ENCODE assay signal across 24 cellular contexts in genomic region chr19:15829786-15830185, GRCh38. TPM values are rescaled to one million over a fixed set of nuclear protein-coding genes. Genes with fewer than 3 reads are reported as not detected.
DNase-seq lines count a peak whose midpoint lies in the region; ATAC-seq and TF ChIP-seq lines count a peak whose summit lies in the region.
"Had no signal": no experiment of that assay in that cellular context is flagged by ENCODE, and none has a peak within 500 bp of the region (broad histone marks: within the 10 kb centered on the region; RNA-seq: fewer than 3 reads in every experiment).

No MANE protein-coding gene starts in this region.

- intact Hi-C loops in mammary epithelial cell (cut with micrococcal nuclease) (loop anchor here (10.0 kb wide), 1 partner anchor 235 kb away; no protein-coding TSS in a partner anchor), breast epithelium (cut with DNase I; ENCODE audit: low total_unique reads) (loop anchor here (5.0 kb wide), 1 partner anchor 143 kb away; no protein-coding TSS in a partner anchor)

- no peak for TF ChIP-seq CTCF in mammary epithelial cell (conservative IDR thresholded peaks at IDR 0.05 in 1 of 2, IDR thresholded peaks at IDR 0.05 in 1 of 2; ENCODE audit: extremely low read depth in 1 of 2, insufficient read depth in 1 of 2, low read depth in 1 of 2, low read length in 2 of 2)
- TF ChIP-seq CTCF in breast epithelium (IDR thresholded peaks at IDR 0.05): no peak
- TF ChIP-seq CTCF in RWPE2 (IDR thresholded peaks at IDR 0.05; ENCODE audit: poor library complexity, severe bottlenecking): no peak

- H3K27ac Mint-ChIP-seq in activated CD8-positive, alpha-beta memory T cell treated with anti-CD3 and anti-CD28 coated beads, Interleukin-2, amount 10 ng/mL, durations not matched to agents 7 days and 5 days: no peak overlapping the region
- H3K27ac Mint-ChIP-seq: CD4-positive, alpha-beta T cell had no signal

- no TSS peak for BruUV-seq in mammary epithelial cell (replicated peaks; lab: Mats Ljungman, UMichigan)

- no peaks in the 10 kb centered on the region for H3K79me2 ChIP-seq in mammary epithelial cell (ENCODE audit: insufficient read depth, low read length)

- no peak for DNase-seq in mammary epithelial cell
- DNase-seq in breast epithelium (ENCODE audit: low spot score in 2 of 2): no peak
- DNase-seq in RWPE2 (ENCODE audit: low spot score): no peak
- DNase-seq in epithelial cell of prostate (ENCODE audit: low read depth, low spot score): no peak
- no peak for DNase-seq in AG08396 (ENCODE audit: low spot score)
- DNase-seq in activated CD8-positive, alpha-beta memory T cell treated with anti-CD3 and anti-CD28 coated beads, Interleukin-2, amount 10 ng/mL, durations not matched to agents 7 days and 5 days: no peak
- no peak for DNase-seq in COR-L47 (lab: John Stamatoyannopoulos, UW)
- DNase-seq: AML-193; BE2C; CD4-positive, alpha-beta T cell; DMS 273 treated with DMSO at 0.1 percent for 48 hours; DMS79; EL; GDM1; GM23248; H7; HCEC 1CT had no signal

- CTCF ChIA-PET in mammary epithelial cell (lab: Charles Lee; ENCODE audit: low non-redundant PET): no interaction called here
- CTCF ChIA-PET in activated CD8-positive, alpha-beta memory T cell treated with anti-CD3 and anti-CD28 coated beads, Interleukin-2, amount 10 ng/mL, durations not matched to agents 7 days and 5 days (lab: Charles Lee): interaction anchor here (0.7 kb wide), 1 partner anchor 17 kb away, joined by 3 read pairs; no protein-coding TSS in a partner anchor

- H3K9me3 Mint-ChIP-seq in activated CD8-positive, alpha-beta memory T cell treated with anti-CD3 and anti-CD28 coated beads, Interleukin-2, amount 10 ng/mL, durations not matched to agents 7 days and 5 days (ENCODE audit: low read depth): no peaks in the 10 kb centered on the region
- H3K9me3 Mint-ChIP-seq: CD14-positive monocyte; CD4-positive, alpha-beta T cell had no signal

- no peaks in the 10 kb centered on the region for H3K4me1 Mint-ChIP-seq in activated CD8-positive, alpha-beta memory T cell treated with anti-CD3 and anti-CD28 coated beads, Interleukin-2, amount 10 ng/mL, durations not matched to agents 7 days and 5 days

- H3K4me2 ChIP-seq in mammary epithelial cell (ENCODE audit: insufficient read depth, low read depth, low read length): peak overlapping the region; percentile 17

- ATAC-seq in RWPE2 (ENCODE audit: low read depth): no peak
- ATAC-seq in activated CD8-positive, alpha-beta memory T cell treated with anti-CD3 and anti-CD28 coated beads, Interleukin-2, amount 10 ng/mL, durations not matched to agents 7 days and 5 days: no peak
- ATAC-seq in SK-N-SH treated with all-trans-retinoic acid at 6 μM for 48 hours: no peak
- ATAC-seq: GM12878 had no signal

- H3K27ac ChIP-seq in mammary epithelial cell (ENCODE audit: insufficient read depth, low read depth, low read length) (peak overlapping the region; percentile 34), breast epithelium (no peak overlapping the region), RWPE2 (ENCODE audit: poor library complexity, severe bottlenecking) (peak overlapping the region; percentile 99), epithelial cell of prostate (peak overlapping the region; percentile 89)
- H3K27ac ChIP-seq: 22Rv1; BLaER1 treated with 17β-estradiol and CSF1 and Interleukin-3, amounts not matched to agents 10 nM and 100 nM; GM23248 had no signal

- in situ Hi-C loops in mammary epithelial cell (cut with MboI; ENCODE audit: low sequenced_read_pairs in 2 of 2): no loop called here

- dilution Hi-C loops in mammary epithelial cell (cut with HindIII; ENCODE audit: low sequenced_read_pairs): no loop called here

- H4K20me1 ChIP-seq in mammary epithelial cell (ENCODE audit: insufficient read depth, low read length): no peaks in the 10 kb centered on the region
- H4K20me1 ChIP-seq: BLaER1 treated with 17β-estradiol and CSF1 and Interleukin-3, amounts not matched to agents 10 nM and 100 nM had no signal

- no peak for TF ChIP-seq POLR2A in breast epithelium (IDR thresholded peaks at IDR 0.05)

- H3K9me3 ChIP-seq in mammary epithelial cell (replicated peaks; ENCODE audit: insufficient read depth, low read length): no peaks in the 10 kb centered on the region
- H3K9me3 ChIP-seq in breast epithelium: no peaks in the 10 kb centered on the region
- H3K9me3 ChIP-seq in RWPE2 (ENCODE audit: severe bottlenecking): no peaks in the 10 kb centered on the region
- H3K9me3 ChIP-seq: BE2C; BLaER1 treated with 17β-estradiol and CSF1 and Interleukin-3, amounts not matched to agents 10 nM and 100 nM had no signal

- H3K27me3 ChIP-seq in mammary epithelial cell (ENCODE audit: insufficient read depth, low read length) (no peaks in the 10 kb centered on the region), breast epithelium (no peaks in the 10 kb centered on the region), RWPE2 (ENCODE audit: insufficient read depth, poor library complexity, severe bottlenecking) (no peaks in the 10 kb centered on the region)
- H3K27me3 ChIP-seq: BLaER1 treated with 17β-estradiol and CSF1 and Interleukin-3, amounts not matched to agents 10 nM and 100 nM had no signal

- WGBS in mammary epithelial cell (ENCODE audit: low coverage, missing lambda C conversion rate): 95% methylated on average over 8 of the region's 8 CpGs

- H3K4me1 ChIP-seq in mammary epithelial cell (ENCODE audit: insufficient read depth, low read length): peaks cover 36% of the 10 kb centered on the region
- no peaks in the 10 kb centered on the region for H3K4me1 ChIP-seq in breast epithelium
- peaks cover 10% of the 10 kb centered on the region for H3K4me1 ChIP-seq in RWPE2 (ENCODE audit: insufficient read depth, poor library complexity, severe bottlenecking)
- H3K4me1 ChIP-seq: BE2C had no signal

- H3K36me3 Mint-ChIP-seq in activated CD8-positive, alpha-beta memory T cell treated with anti-CD3 and anti-CD28 coated beads, Interleukin-2, amount 10 ng/mL, durations not matched to agents 7 days and 5 days: no peaks in the 10 kb centered on the region
- H3K36me3 Mint-ChIP-seq: CD14-positive monocyte had no signal

- H3K4me3 Mint-ChIP-seq in activated CD8-positive, alpha-beta memory T cell treated with anti-CD3 and anti-CD28 coated beads, Interleukin-2, amount 10 ng/mL, durations not matched to agents 7 days and 5 days: no peak overlapping the region
- H3K4me3 Mint-ChIP-seq: CD14-positive monocyte; CD4-positive, alpha-beta T cell had no signal

- H3K4me3 ChIP-seq in mammary epithelial cell (replicated peaks in 1 of 3; ENCODE audit: insufficient read depth in 1 of 3, low read depth in 2 of 3, low read length in 3 of 3) (no peak overlapping the region), breast epithelium (no peak overlapping the region), RWPE2 (ENCODE audit: severe bottlenecking) (peak overlapping the region; percentile 29)
- H3K4me3 ChIP-seq: BLaER1 treated with 17β-estradiol and CSF1 and Interleukin-3, amounts not matched to agents 10 nM and 100 nM; GM12878; GM23248 had no signal

- H3K9ac ChIP-seq in mammary epithelial cell (ENCODE audit: insufficient read depth, low read length): no peak overlapping the region
- H3K9ac ChIP-seq: BLaER1 treated with 17β-estradiol and CSF1 and Interleukin-3, amounts not matched to agents 10 nM and 100 nM; GM23248 had no signal

- no peak overlapping the region for H2AFZ ChIP-seq in mammary epithelial cell (ENCODE audit: low read depth, low read length)
- H2AFZ ChIP-seq: GM23248 had no signal

- H3K36me3 ChIP-seq in mammary epithelial cell (ENCODE audit: insufficient read depth, low read length) (no peaks in the 10 kb centered on the region), breast epithelium (no peaks in the 10 kb centered on the region), RWPE2 (ENCODE audit: low read depth) (peaks cover 23% of the 10 kb centered on the region)
- H3K36me3 ChIP-seq: BE2C; BLaER1 treated with 17β-estradiol and CSF1 and Interleukin-3, amounts not matched to agents 10 nM and 100 nM had no signal

- peaks cover 2% of the 10 kb centered on the region for H3K27me3 Mint-ChIP-seq in activated CD8-positive, alpha-beta memory T cell treated with anti-CD3 and anti-CD28 coated beads, Interleukin-2, amount 10 ng/mL, durations not matched to agents 7 days and 5 days
- H3K27me3 Mint-ChIP-seq: CD4-positive, alpha-beta T cell had no signal

TF ChIP-seq in SK-N-SH treated with all-trans-retinoic acid at 6 μM for 48 hours, 23 proteins besides CTCF, POLR2A, EP300 and RAD21 (continues in another document):
- TF ChIP-seq ZC3H10 (CRISPR knock-in tag; IDR thresholded peaks at IDR 0.05) (no peak), ISL1 (CRISPR knock-in tag; IDR thresholded peaks at IDR 0.05) (no peak), TSHZ2 (CRISPR knock-in tag; IDR thresholded peaks at IDR 0.05) (no peak)

RNA-seq across cellular contexts. Expression of gene OR10H1, which starts 14.3 kb away (rescaled TPM):
- total RNA-seq in mammary epithelial cell (not detected), breast epithelium (not detected)
- polyA plus RNA-seq in mammary epithelial cell: 0.02 TPM
- polyA minus RNA-seq in mammary epithelial cell: not detected
- not detected for total RNA-seq in activated CD8-positive, alpha-beta memory T cell treated with anti-CD3 and anti-CD28 coated beads, Interleukin-2, amount 10 ng/mL, durations not matched to agents 7 days and 5 days
- total RNA-seq: GM12878, GM23248, H1, H7 had no signal
- polyA plus RNA-seq: AG04450, CD14-positive monocyte, GM12878, GM23248, H1 had no signal

RNA-seq across cellular contexts. Expression of gene OR10H5, which starts 42.3 kb away (rescaled TPM):
- total RNA-seq in mammary epithelial cell (not detected), breast epithelium (not detected)
- polyA plus RNA-seq in mammary epithelial cell: not detected
- not detected for polyA minus RNA-seq in mammary epithelial cell
- not detected for total RNA-seq in activated CD8-positive, alpha-beta memory T cell treated with anti-CD3 and anti-CD28 coated beads, Interleukin-2, amount 10 ng/mL, durations not matched to agents 7 days and 5 days
- total RNA-seq: CD4-positive, alpha-beta T cell; GM12878; GM23248; H1; H7 had no signal
- polyA plus RNA-seq: AG04450, CD14-positive monocyte, GM12878, GM23248, H1 had no signal

Comparison
In these comparisons a context has a peak if more than half of its experiments do, and no peak if none do; other contexts are left out.
1. H3K27ac ChIP-seq: peak in mammary epithelial cell (single experiment), RWPE2 (single experiment) and epithelial cell of prostate (single experiment); none in breast epithelium (0 of 2).